Comparison of ENCODE assay signal across 8 cellular contexts in genomic region chr20:48722002-48722731, GRCh38.
A peak's percentile ranks its signal among the peaks of the same experiment; 100 is the strongest.
DNase-seq lines count a peak whose midpoint lies in the region; ATAC-seq and TF ChIP-seq lines count a peak whose summit lies in the region.

No MANE protein-coding gene starts in this region.

- intact Hi-C loops in left colon (cut with DNase I, micrococcal nuclease) (no loop called here), upper lobe of right lung (cut with DNase I) (no loop called here)

- peaks cover 8% of the 10 kb centered on the region for H3K36me3 ChIP-seq in upper lobe of right lung

- H3K27me3 Mint-ChIP-seq in activated T-cell treated with anti-CD3 and anti-CD28 coated beads, Interleukin-2, amount 50 U/mL, for 4 hours (ENCODE audit: low read depth), result no peaks in the 10 kb centered on the region

- peak overlapping the region; percentile 48 for H3K4me3 Mint-ChIP-seq in activated T-cell treated with anti-CD3 and anti-CD28 coated beads, Interleukin-2, amount 50 U/mL, for 4 hours

- no peak for DNase-seq in activated T-cell treated with anti-CD3 and anti-CD28 coated beads, Interleukin-2, amount 50 U/mL, for 4 hours
- DNase-seq in activated T-cell treated with anti-CD3 and anti-CD28 coated beads, Interleukin-2, amount 50 U/mL, for 1 hour, result no peak
- DNase-seq in amniotic epithelial cell (ENCODE audit: low read depth) (peak; percentile 82), left colon (no peak), upper lobe of right lung (no peak), ecto neural progenitor cell (ENCODE audit: low spot score) (no peak)

- no peaks in the 10 kb centered on the region for H3K9me3 ChIP-seq in upper lobe of right lung

- H3K4me3 ChIP-seq in upper lobe of right lung, result no peak overlapping the region

- peaks cover 66% of the 10 kb centered on the region for H3K4me1 Mint-ChIP-seq in activated T-cell treated with anti-CD3 and anti-CD28 coated beads, Interleukin-2, amount 50 U/mL, for 4 hours (ENCODE audit: low read depth)

- H3K9me3 Mint-ChIP-seq in activated T-cell treated with anti-CD3 and anti-CD28 coated beads, Interleukin-2, amount 50 U/mL, for 4 hours, result no peaks in the 10 kb centered on the region

- peak overlapping the region; percentile 82 for H3K27ac ChIP-seq in upper lobe of right lung

- no peak for ATAC-seq in activated T-cell treated with anti-CD3 and anti-CD28 coated beads, Interleukin-2, amount 50 U/mL, for 4 hours
- ATAC-seq in left colon (peak; percentile 17), upper lobe of right lung (peak; percentile 58), HG03135 (IDR thresholded peaks at IDR 0.05; ENCODE audit: unreplicated experiment) (no peak), GM21515 (IDR thresholded peaks at IDR 0.05; ENCODE audit: unreplicated experiment) (no peak)

- peaks cover 48% of the 10 kb centered on the region for H3K4me1 ChIP-seq in upper lobe of right lung

- peaks cover 26% of the 10 kb centered on the region for H3K36me3 Mint-ChIP-seq in activated T-cell treated with anti-CD3 and anti-CD28 coated beads, Interleukin-2, amount 50 U/mL, for 4 hours (ENCODE audit: insufficient read depth)

- no peak for TF ChIP-seq CTCF in upper lobe of right lung (IDR thresholded peaks at IDR 0.05)

- H3K27me3 ChIP-seq in upper lobe of right lung, result no peaks in the 10 kb centered on the region

Comparison
In these comparisons a context has a peak if more than half of its experiments do, and no peak if none do; other contexts are left out.
1. ATAC-seq: peak in left colon (single experiment) and upper lobe of right lung (single experiment); none in activated T-cell treated with anti-CD3 and anti-CD28 coated beads, Interleukin-2, amount 50 U/mL, for 4 hours (0 of 2), HG03135 (single experiment) and GM21515 (single experiment).